In the genomic region with DNA sequence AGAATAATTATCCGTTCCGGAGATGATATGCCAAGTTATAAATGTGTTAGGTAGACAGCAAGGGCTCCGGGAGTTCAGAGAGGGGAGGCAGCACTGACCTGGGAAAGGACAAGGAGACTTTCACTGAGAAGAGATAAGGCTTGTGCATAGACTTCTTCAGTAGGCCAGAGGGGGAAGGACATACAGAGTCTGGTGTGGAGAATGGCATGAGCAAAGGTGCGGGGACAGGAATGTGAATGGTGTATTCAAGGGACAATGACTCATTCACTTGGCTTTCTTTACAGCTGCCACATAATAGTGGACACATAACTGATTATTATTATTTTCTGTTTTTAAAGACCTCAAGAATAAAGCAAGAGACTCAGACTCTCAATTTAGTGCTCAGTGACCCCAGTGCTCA, we compare ENCODE assay signal across 15 cellular contexts. TPM values are rescaled to one million over a fixed set of nuclear protein-coding genes. Genes with fewer than 3 reads are reported as not detected.
A peak's percentile ranks its signal among the peaks of the same experiment; 100 is the strongest.
DNase-seq lines count a peak whose midpoint lies in the region; ATAC-seq and TF ChIP-seq lines count a peak whose summit lies in the region.
"Had no signal": no experiment of that assay in that cellular context is flagged by ENCODE, and none has a peak within 500 bp of the region (broad histone marks: within the 10 kb centered on the region; RNA-seq: fewer than 3 reads in every experiment).

No MANE protein-coding gene starts in this region.

- H3K4me3 ChIP-seq in MG63 (no peak overlapping the region), body of pancreas (no peak overlapping the region), spleen (no peak overlapping the region), tibial nerve (no peak overlapping the region)
- H3K4me3 ChIP-seq: GM12878 had no signal

- H3K36me3 Mint-ChIP-seq in Calu3 (ENCODE audit: insufficient read depth, unreplicated experiment) (peaks cover 11% of the 10 kb centered on the region), mesothelial cell of epicardium (no peaks in the 10 kb centered on the region)
- H3K36me3 Mint-ChIP-seq: immature natural killer cell had no signal

- TF ChIP-seq POLR2A in body of pancreas (IDR thresholded peaks at IDR 0.05) (no peak), spleen (IDR thresholded peaks at IDR 0.05) (no peak), tibial nerve (IDR thresholded peaks at IDR 0.05) (no peak)

- 44 to 66% methylated on average over 4 of the region's 4 CpGs for WGBS in body of pancreas, 2 donors
- whole genome bisulfite sequencing in spleen, 5 donors = 89 to 95% (median 91%) methylated on average over 4 of the region's 4 CpGs
- 58 to 61% methylated on average over 4 of the region's 4 CpGs for WGBS in tibial nerve, 2 donors

- H3K9me3 ChIP-seq in MG63 (no peaks in the 10 kb centered on the region), body of pancreas (no peaks in the 10 kb centered on the region), spleen (no peaks in the 10 kb centered on the region), tibial nerve (no peaks in the 10 kb centered on the region)

- no TSS peak for BruUV-seq in Calu3 (replicated peaks; lab: Mats Ljungman, UMichigan)

- no peak for TF ChIP-seq CTCF in Calu3 (IDR thresholded peaks at IDR 0.05; ENCODE audit: unreplicated experiment)
- TF ChIP-seq CTCF in body of pancreas (IDR thresholded peaks at IDR 0.05) = no peak
- TF ChIP-seq CTCF in mesothelial cell of epicardium (IDR thresholded peaks at IDR 0.05; ENCODE audit: unreplicated experiment) = no peak
- no peak for TF ChIP-seq CTCF in spleen (IDR thresholded peaks at IDR 0.05 in 8 of 11, conservative IDR thresholded peaks at IDR 0.05 in 3 of 11)
- TF ChIP-seq CTCF in tibial nerve (IDR thresholded peaks at IDR 0.05) = no peak

- H3K4me3 Mint-ChIP-seq in Calu3 (ENCODE audit: low read depth, unreplicated experiment) = no peak overlapping the region
- no peak overlapping the region for H3K4me3 Mint-ChIP-seq in mesothelial cell of epicardium
- H3K4me3 Mint-ChIP-seq: activated naive CD8-positive, alpha-beta T cell treated with anti-CD3 and anti-CD28 coated beads, Interleukin-2, amount 50 U/mL, for 24 hours; immature natural killer cell had no signal

- H3K4me1 ChIP-seq in body of pancreas (peaks cover 14% of the 10 kb centered on the region), spleen (peaks cover 0 to 20% (median 0%) of the 10 kb centered on the region in 6 donors), tibial nerve (peaks cover 0 to 7% (median 0%) of the 10 kb centered on the region in 4 donors)

- H3K27me3 ChIP-seq in MG63 = no peaks in the 10 kb centered on the region
- H3K27me3 ChIP-seq in body of pancreas = no peaks in the 10 kb centered on the region
- no peaks in the 10 kb centered on the region for H3K27me3 ChIP-seq in spleen (replicated peaks in 1 of 7)
- H3K27me3 ChIP-seq in tibial nerve = no peaks in the 10 kb centered on the region

- peaks cover 77% of the 10 kb centered on the region for H3K4me1 Mint-ChIP-seq in Calu3 (ENCODE audit: low read depth, unreplicated experiment)
- peaks cover 62% of the 10 kb centered on the region for H3K4me1 Mint-ChIP-seq in mesothelial cell of epicardium
- H3K4me1 Mint-ChIP-seq: activated naive CD8-positive, alpha-beta T cell treated with anti-CD3 and anti-CD28 coated beads, Interleukin-2, amount 50 U/mL, for 24 hours; immature natural killer cell had no signal

- H3K27ac ChIP-seq in body of pancreas = no peak overlapping the region
- H3K27ac ChIP-seq in spleen = no peak overlapping the region
- H3K27ac ChIP-seq in tibial nerve = no peak overlapping the region

- H3K27me3 Mint-ChIP-seq in Calu3 (ENCODE audit: unreplicated experiment) (no peaks in the 10 kb centered on the region), mesothelial cell of epicardium (ENCODE audit: low read depth) (no peaks in the 10 kb centered on the region)
- H3K27me3 Mint-ChIP-seq: activated naive CD8-positive, alpha-beta T cell treated with anti-CD3 and anti-CD28 coated beads, Interleukin-2, amount 50 U/mL, for 24 hours had no signal

- peak; percentile 71 for DNase-seq in Calu3
- peak; percentile 34 for DNase-seq in MG63
- DNase-seq in body of pancreas = no peak
- no peak for DNase-seq in mesothelial cell of epicardium (ENCODE audit: low spot score in 2 of 2, unreplicated experiment in 2 of 2)
- no peak for DNase-seq in GM19238 (ENCODE audit: insufficient read length, low spot score)
- no peak for DNase-seq in spleen
- no peak for DNase-seq in tibial nerve (ENCODE audit: low spot score in 2 of 2)
- no peak for DNase-seq in HT-29 (ENCODE audit: low spot score)
- DNase-seq: activated naive CD8-positive, alpha-beta T cell treated with anti-CD3 and anti-CD28 coated beads, Interleukin-2, amount 50 U/mL, for 24 hours; DMS153; immature natural killer cell; Karpas-422; stimulated activated CD4-positive, alpha-beta T cell treated with anti-CD3 and anti-CD28 coated beads, Interleukin-2, amount 100 ng/mL, for 48 hours; SW 1271 had no signal

- intact Hi-C loops in Calu3 (cut with micrococcal nuclease; ENCODE audit: unreplicated experiment) (no loop called here), body of pancreas (cut with DNase I) (loop anchor here (10.0 kb wide), 2 partner anchors 328 to 628 kb away; no protein-coding TSS in a partner anchor), spleen (cut with DNase I; ENCODE audit: low total_unique reads) (no loop called here)

- H3K27ac Mint-ChIP-seq in Calu3 (ENCODE audit: unreplicated experiment) (peak overlapping the region; percentile 73), mesothelial cell of epicardium (peak overlapping the region; percentile 64)
- H3K27ac Mint-ChIP-seq: activated naive CD8-positive, alpha-beta T cell treated with anti-CD3 and anti-CD28 coated beads, Interleukin-2, amount 50 U/mL, for 24 hours; immature natural killer cell had no signal

- peak; percentile 16 for ATAC-seq in body of pancreas
- ATAC-seq: activated naive CD8-positive, alpha-beta T cell treated with anti-CD3 and anti-CD28 coated beads, Interleukin-2, amount 50 U/mL, for 24 hours; GM12878 had no signal

- H3K9me3 Mint-ChIP-seq in Calu3 (ENCODE audit: low read depth, unreplicated experiment) (no peaks in the 10 kb centered on the region), mesothelial cell of epicardium (no peaks in the 10 kb centered on the region)
- H3K9me3 Mint-ChIP-seq: activated naive CD8-positive, alpha-beta T cell treated with anti-CD3 and anti-CD28 coated beads, Interleukin-2, amount 50 U/mL, for 24 hours; immature natural killer cell had no signal

- H3K36me3 ChIP-seq in MG63 (no peaks in the 10 kb centered on the region), body of pancreas (replicated peaks in 1 of 2; ENCODE audit: insufficient read depth in 1 of 2, low read depth in 2 of 2) (no peaks in the 10 kb centered on the region), spleen (no peaks in the 10 kb centered on the region), tibial nerve (no peaks in the 10 kb centered on the region)

- CTCF ChIA-PET in Calu3 (lab: Charles Lee) = no interaction called here

- no peak for TF ChIP-seq EP300 in tibial nerve (IDR thresholded peaks at IDR 0.05)

RNA-seq across cellular contexts. Expression of a gene that starts 24.9 kb away (rescaled TPM):
- total RNA-seq in Calu3 (2022) = 72.7 and 73.6 TPM in 2 replicates
- total RNA-seq in MG63 (2014; rRNA removed; shearing (Covaris generic); ENCODE audit: low replicate concordance) = 65.9 and 85.3 TPM in 2 replicates
- total RNA-seq in body of pancreas = 10 to 100 TPM; 37.4 to 49.4 TPM
- total RNA-seq in mesothelial cell of epicardium = 75.2 to 80.5 TPM (median 77.5 TPM) in 3 replicates
- total RNA-seq in spleen = 10 to 100 TPM; 30.2 to 62.9 (median 45.1) TPM
- 10 to 100 TPM; 27.2 to 31.0 (median 30.2) TPM for polyA plus RNA-seq in spleen
- 10 to 100 TPM; 55.7 to 61.8 (median 57.2) TPM for total RNA-seq in tibial nerve
- 58.4 and 63.8 TPM in 2 replicates for total RNA-seq in HT-29 (2014; rRNA removed; shearing (Covaris generic))

RNA-seq across cellular contexts. Expression of a gene that starts 31.5 kb away (rescaled TPM):
- not detected in 2 replicates for total RNA-seq in Calu3 (2022)
- not detected in 2 replicates for total RNA-seq in MG63 (2014; rRNA removed; shearing (Covaris generic); ENCODE audit: low replicate concordance)
- total RNA-seq in body of pancreas = not detected
- not detected in 3 replicates for total RNA-seq in mesothelial cell of epicardium
- total RNA-seq in spleen = not detected
- not detected for polyA plus RNA-seq in spleen
- not detected for total RNA-seq in tibial nerve
- not detected in 2 replicates for total RNA-seq in HT-29 (2014; rRNA removed; shearing (Covaris generic))
- total RNA-seq: GM12878 had no signal
- polyA plus RNA-seq: immature natural killer cell had no signal

Comparison
In these comparisons a context has a peak if more than half of its experiments do, and no peak if none do; other contexts are left out.
1. DNase-seq: peak in Calu3 (single experiment) and MG63 (single experiment); none in body of pancreas (0 of 4), mesothelial cell of epicardium (0 of 2), GM19238 (single experiment), spleen (single experiment), tibial nerve (0 of 2) and HT-29 (single experiment).